Comparison of ENCODE assay signal across 19 cellular contexts in genomic region chr14:22097072-22097471, GRCh38.
DNase-seq lines count a peak whose midpoint lies in the region; ATAC-seq and TF ChIP-seq lines count a peak whose summit lies in the region.
"Had no signal": no experiment of that assay in that cellular context is flagged by ENCODE, and none has a peak within 500 bp of the region (broad histone marks: within the 10 kb centered on the region; RNA-seq: fewer than 3 reads in every experiment).

No MANE protein-coding gene starts in this region.

- no peaks in the 10 kb centered on the region for H3K27me3 Mint-ChIP-seq in activated CD8-positive, alpha-beta T cell treated with anti-CD3 and anti-CD28 coated beads, Interleukin-2, amount 10 ng/mL, durations not matched to agents 7 days and 5 days (ENCODE audit: low read depth)
- no peaks in the 10 kb centered on the region for H3K27me3 Mint-ChIP-seq in effector memory CD8-positive, alpha-beta T cell

- peak overlapping the region; percentile 91 for H3K27ac Mint-ChIP-seq in activated CD8-positive, alpha-beta T cell treated with anti-CD3 and anti-CD28 coated beads, Interleukin-2, amount 10 ng/mL, durations not matched to agents 7 days and 5 days
- no peak overlapping the region for H3K27ac Mint-ChIP-seq in effector memory CD8-positive, alpha-beta T cell
- H3K27ac Mint-ChIP-seq: stimulated activated naive B cell treated with anti-CD40 and anti-IgM and Interleukin-4, amounts not matched to agents 10 μg/mL and 1 μg/mL and 100 μg/mL, for 72 hours had no signal

- no peaks in the 10 kb centered on the region for H3K9me3 Mint-ChIP-seq in activated CD8-positive, alpha-beta T cell treated with anti-CD3 and anti-CD28 coated beads, Interleukin-2, amount 10 ng/mL, durations not matched to agents 7 days and 5 days (ENCODE audit: insufficient read depth)
- H3K9me3 Mint-ChIP-seq in effector memory CD8-positive, alpha-beta T cell, result no peaks in the 10 kb centered on the region
- H3K9me3 Mint-ChIP-seq: neural crest cell; stimulated activated naive B cell treated with anti-CD40 and anti-IgM and Interleukin-4, amounts not matched to agents 10 μg/mL and 1 μg/mL and 100 μg/mL, for 72 hours had no signal

- TF ChIP-seq CTCF in right atrium auricular region (IDR thresholded peaks at IDR 0.05), result no peak

- H3K27ac ChIP-seq in right atrium auricular region, result peak overlapping the region; percentile 25 to 58
- H3K27ac ChIP-seq: PC-9, psoas muscle had no signal

- POLR2A ChIA-PET in activated CD8-positive, alpha-beta T cell treated with anti-CD3 and anti-CD28 coated beads, Interleukin-2, amount 10 ng/mL, durations not matched to agents 7 days and 5 days (lab: Charles Lee), result interaction anchor here (1.0 to 1.3 kb wide), 5 partner anchors 8 to 465 kb away, joined by 3 to 7 read pairs (median 5); no protein-coding TSS in a partner anchor

- intact Hi-C loops in Right ventricle myocardium inferior (cut with DNase I), result no loop called here
- intact Hi-C loops in cardiac septum (cut with DNase I), result no loop called here

- no peaks in the 10 kb centered on the region for H3K27me3 ChIP-seq in right atrium auricular region

- H3K4me1 ChIP-seq in right atrium auricular region, result peaks cover 0 to 8% of the 10 kb centered on the region in 2 donors
- H3K4me1 ChIP-seq: Caco-2, psoas muscle had no signal

- no peaks in the 10 kb centered on the region for H3K36me3 Mint-ChIP-seq in activated CD8-positive, alpha-beta T cell treated with anti-CD3 and anti-CD28 coated beads, Interleukin-2, amount 10 ng/mL, durations not matched to agents 7 days and 5 days (ENCODE audit: low read depth)
- H3K36me3 Mint-ChIP-seq in effector memory CD8-positive, alpha-beta T cell (ENCODE audit: insufficient read depth), result no peaks in the 10 kb centered on the region
- H3K36me3 Mint-ChIP-seq: stimulated activated naive B cell treated with anti-CD40 and anti-IgM and Interleukin-4, amounts not matched to agents 10 μg/mL and 1 μg/mL and 100 μg/mL, for 72 hours had no signal

- no peaks in the 10 kb centered on the region for H3K9me3 ChIP-seq in right atrium auricular region
- H3K9me3 ChIP-seq: Caco-2, psoas muscle had no signal

- DNase-seq in Right ventricle myocardium inferior (ENCODE audit: missing footprints), result no peak
- DNase-seq in cardiac septum (ENCODE audit: low spot score), result no peak
- DNase-seq in activated CD8-positive, alpha-beta T cell treated with anti-CD3 and anti-CD28 coated beads, Interleukin-2, amount 10 ng/mL, durations not matched to agents 7 days and 5 days, result no peak
- DNase-seq in right atrium auricular region (ENCODE audit: low spot score), result no peak
- DNase-seq in germinal center (ENCODE audit: low spot score), result no peak
- DNase-seq in effector memory CD8-positive, alpha-beta T cell, result no peak
- no peak for DNase-seq in GM19240 (ENCODE audit: insufficient read length, low spot score)
- DNase-seq: Caco-2; caudate nucleus; EL; islet precursor cell; mesenchymal stem cell; NCI-H1105; NCI-H526 treated with DMSO at 0.1 percent for 48 hours; PC-9; psoas muscle; stimulated activated naive B cell treated with anti-CD40 and anti-IgM and Interleukin-4, amounts not matched to agents 10 μg/mL and 1 μg/mL and 100 μg/mL, for 72 hours had no signal

- peak overlapping the region; percentile 74 for H3K4me3 Mint-ChIP-seq in activated CD8-positive, alpha-beta T cell treated with anti-CD3 and anti-CD28 coated beads, Interleukin-2, amount 10 ng/mL, durations not matched to agents 7 days and 5 days
- H3K4me3 Mint-ChIP-seq in effector memory CD8-positive, alpha-beta T cell, result no peak overlapping the region
- H3K4me3 Mint-ChIP-seq: neural crest cell; stimulated activated naive B cell treated with anti-CD40 and anti-IgM and Interleukin-4, amounts not matched to agents 10 μg/mL and 1 μg/mL and 100 μg/mL, for 72 hours had no signal

- H3K36me3 ChIP-seq in right atrium auricular region, result no peaks in the 10 kb centered on the region

- no peak overlapping the region for H3K4me3 ChIP-seq in right atrium auricular region
- H3K4me3 ChIP-seq: PC-9, psoas muscle had no signal

- peaks cover 65% of the 10 kb centered on the region for H3K4me1 Mint-ChIP-seq in activated CD8-positive, alpha-beta T cell treated with anti-CD3 and anti-CD28 coated beads, Interleukin-2, amount 10 ng/mL, durations not matched to agents 7 days and 5 days (ENCODE audit: low read depth)
- peaks cover 0 to 2% of the 10 kb centered on the region in 2 donors for H3K4me1 Mint-ChIP-seq in effector memory CD8-positive, alpha-beta T cell (ENCODE audit: low read depth in 2 of 2)

- ATAC-seq in Right ventricle myocardium inferior, result peak; percentile 53
- no peak for ATAC-seq in activated CD8-positive, alpha-beta T cell treated with anti-CD3 and anti-CD28 coated beads, Interleukin-2, amount 10 ng/mL, durations not matched to agents 7 days and 5 days
- no peak for ATAC-seq in effector memory CD8-positive, alpha-beta T cell (replicated peaks)
- ATAC-seq: SK-N-SH treated with all-trans-retinoic acid at 6 μM for 48 hours; stimulated activated naive B cell treated with anti-CD40 and anti-IgM and Interleukin-4, amounts not matched to agents 10 μg/mL and 1 μg/mL and 100 μg/mL, for 72 hours had no signal

- CTCF ChIA-PET in activated CD8-positive, alpha-beta T cell treated with anti-CD3 and anti-CD28 coated beads, Interleukin-2, amount 10 ng/mL, durations not matched to agents 7 days and 5 days (lab: Charles Lee), result interaction anchor here (0.9 to 9.8 kb wide), 11 partner anchors 9 to 473 kb away, joined by 3 to 52 read pairs (median 6); no protein-coding TSS in a partner anchor
